ENCODE assay signal across 1 cellular context in genomic region chr9:91856419-91856818, GRCh38.
A peak's percentile ranks its signal among the peaks of the same experiment; 100 is the strongest.
TF ChIP-seq lines count a peak whose summit lies in the region.

No MANE protein-coding gene starts in this region.

TF ChIP-seq in K562, 482 proteins besides CTCF, POLR2A, EP300 and RAD21 (continued from another document and continues in another):
- TF ChIP-seq, protein P1, sequence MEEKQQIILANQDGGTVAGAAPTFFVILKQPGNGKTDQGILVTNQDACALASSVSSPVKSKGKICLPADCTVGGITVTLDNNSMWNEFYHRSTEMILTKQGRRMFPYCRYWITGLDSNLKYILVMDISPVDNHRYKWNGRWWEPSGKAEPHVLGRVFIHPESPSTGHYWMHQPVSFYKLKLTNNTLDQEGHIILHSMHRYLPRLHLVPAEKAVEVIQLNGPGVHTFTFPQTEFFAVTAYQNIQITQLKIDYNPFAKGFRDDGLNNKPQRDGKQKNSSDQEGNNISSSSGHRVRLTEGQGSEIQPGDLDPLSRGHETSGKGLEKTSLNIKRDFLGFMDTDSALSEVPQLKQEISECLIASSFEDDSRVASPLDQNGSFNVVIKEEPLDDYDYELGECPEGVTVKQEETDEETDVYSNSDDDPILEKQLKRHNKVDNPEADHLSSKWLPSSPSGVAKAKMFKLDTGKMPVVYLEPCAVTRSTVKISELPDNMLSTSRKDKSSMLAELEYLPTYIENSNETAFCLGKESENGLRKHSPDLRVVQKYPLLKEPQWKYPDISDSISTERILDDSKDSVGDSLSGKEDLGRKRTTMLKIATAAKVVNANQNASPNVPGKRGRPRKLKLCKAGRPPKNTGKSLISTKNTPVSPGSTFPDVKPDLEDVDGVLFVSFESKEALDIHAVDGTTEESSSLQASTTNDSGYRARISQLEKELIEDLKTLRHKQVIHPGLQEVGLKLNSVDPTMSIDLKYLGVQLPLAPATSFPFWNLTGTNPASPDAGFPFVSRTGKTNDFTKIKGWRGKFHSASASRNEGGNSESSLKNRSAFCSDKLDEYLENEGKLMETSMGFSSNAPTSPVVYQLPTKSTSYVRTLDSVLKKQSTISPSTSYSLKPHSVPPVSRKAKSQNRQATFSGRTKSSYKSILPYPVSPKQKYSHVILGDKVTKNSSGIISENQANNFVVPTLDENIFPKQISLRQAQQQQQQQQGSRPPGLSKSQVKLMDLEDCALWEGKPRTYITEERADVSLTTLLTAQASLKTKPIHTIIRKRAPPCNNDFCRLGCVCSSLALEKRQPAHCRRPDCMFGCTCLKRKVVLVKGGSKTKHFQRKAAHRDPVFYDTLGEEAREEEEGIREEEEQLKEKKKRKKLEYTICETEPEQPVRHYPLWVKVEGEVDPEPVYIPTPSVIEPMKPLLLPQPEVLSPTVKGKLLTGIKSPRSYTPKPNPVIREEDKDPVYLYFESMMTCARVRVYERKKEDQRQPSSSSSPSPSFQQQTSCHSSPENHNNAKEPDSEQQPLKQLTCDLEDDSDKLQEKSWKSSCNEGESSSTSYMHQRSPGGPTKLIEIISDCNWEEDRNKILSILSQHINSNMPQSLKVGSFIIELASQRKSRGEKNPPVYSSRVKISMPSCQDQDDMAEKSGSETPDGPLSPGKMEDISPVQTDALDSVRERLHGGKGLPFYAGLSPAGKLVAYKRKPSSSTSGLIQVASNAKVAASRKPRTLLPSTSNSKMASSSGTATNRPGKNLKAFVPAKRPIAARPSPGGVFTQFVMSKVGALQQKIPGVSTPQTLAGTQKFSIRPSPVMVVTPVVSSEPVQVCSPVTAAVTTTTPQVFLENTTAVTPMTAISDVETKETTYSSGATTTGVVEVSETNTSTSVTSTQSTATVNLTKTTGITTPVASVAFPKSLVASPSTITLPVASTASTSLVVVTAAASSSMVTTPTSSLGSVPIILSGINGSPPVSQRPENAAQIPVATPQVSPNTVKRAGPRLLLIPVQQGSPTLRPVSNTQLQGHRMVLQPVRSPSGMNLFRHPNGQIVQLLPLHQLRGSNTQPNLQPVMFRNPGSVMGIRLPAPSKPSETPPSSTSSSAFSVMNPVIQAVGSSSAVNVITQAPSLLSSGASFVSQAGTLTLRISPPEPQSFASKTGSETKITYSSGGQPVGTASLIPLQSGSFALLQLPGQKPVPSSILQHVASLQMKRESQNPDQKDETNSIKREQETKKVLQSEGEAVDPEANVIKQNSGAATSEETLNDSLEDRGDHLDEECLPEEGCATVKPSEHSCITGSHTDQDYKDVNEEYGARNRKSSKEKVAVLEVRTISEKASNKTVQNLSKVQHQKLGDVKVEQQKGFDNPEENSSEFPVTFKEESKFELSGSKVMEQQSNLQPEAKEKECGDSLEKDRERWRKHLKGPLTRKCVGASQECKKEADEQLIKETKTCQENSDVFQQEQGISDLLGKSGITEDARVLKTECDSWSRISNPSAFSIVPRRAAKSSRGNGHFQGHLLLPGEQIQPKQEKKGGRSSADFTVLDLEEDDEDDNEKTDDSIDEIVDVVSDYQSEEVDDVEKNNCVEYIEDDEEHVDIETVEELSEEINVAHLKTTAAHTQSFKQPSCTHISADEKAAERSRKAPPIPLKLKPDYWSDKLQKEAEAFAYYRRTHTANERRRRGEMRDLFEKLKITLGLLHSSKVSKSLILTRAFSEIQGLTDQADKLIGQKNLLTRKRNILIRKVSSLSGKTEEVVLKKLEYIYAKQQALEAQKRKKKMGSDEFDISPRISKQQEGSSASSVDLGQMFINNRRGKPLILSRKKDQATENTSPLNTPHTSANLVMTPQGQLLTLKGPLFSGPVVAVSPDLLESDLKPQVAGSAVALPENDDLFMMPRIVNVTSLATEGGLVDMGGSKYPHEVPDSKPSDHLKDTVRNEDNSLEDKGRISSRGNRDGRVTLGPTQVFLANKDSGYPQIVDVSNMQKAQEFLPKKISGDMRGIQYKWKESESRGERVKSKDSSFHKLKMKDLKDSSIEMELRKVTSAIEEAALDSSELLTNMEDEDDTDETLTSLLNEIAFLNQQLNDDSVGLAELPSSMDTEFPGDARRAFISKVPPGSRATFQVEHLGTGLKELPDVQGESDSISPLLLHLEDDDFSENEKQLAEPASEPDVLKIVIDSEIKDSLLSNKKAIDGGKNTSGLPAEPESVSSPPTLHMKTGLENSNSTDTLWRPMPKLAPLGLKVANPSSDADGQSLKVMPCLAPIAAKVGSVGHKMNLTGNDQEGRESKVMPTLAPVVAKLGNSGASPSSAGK (IDR thresholded peaks at IDR 0.05) = 0 out of 2 replicates have a peak, but pooled peaks have one; percentile 16
- TF ChIP-seq RAD51 (IDR thresholded peaks at IDR 0.05; ENCODE audit: borderline replicate concordance, low read depth) (peak; percentile 77; the same call in 1 of the 2 replicates), MTA3 (IDR thresholded peaks at IDR 0.05; ENCODE audit: borderline replicate concordance) (no peak), STAG1 (CRISPR knock-in tag; IDR thresholded peaks at IDR 0.05; ENCODE audit: borderline replicate concordance) (no peak), TFE3 (CRISPR knock-in tag; IDR thresholded peaks at IDR 0.05) (peak; percentile 80), NR2C1 (IDR thresholded peaks at IDR 0.05) (no peak), NR2C1 (tag; IDR thresholded peaks at IDR 0.05) (no peak), USF1 (CRISPR knock-in tag; IDR thresholded peaks at IDR 0.05) (peak; percentile 81), ARID3B (CRISPR knock-in tag; IDR thresholded peaks at IDR 0.05; ENCODE audit: borderline replicate concordance) (no peak), NBN (IDR thresholded peaks at IDR 0.05; ENCODE audit: low read depth) (no peak), YY1 (IDR thresholded peaks at IDR 0.05; ENCODE audit: borderline replicate concordance in 1 of 3, control insufficient read depth in 1 of 3, extremely low read depth in 1 of 3, insufficient read depth in 3 of 3, insufficient read length in 1 of 3, insufficient replicate concordance in 2 of 3, low read depth in 1 of 3, low read length in 2 of 3) (no peak), ZNF695 (CRISPR knock-in tag; IDR thresholded peaks at IDR 0.05) (no peak), HIVEP1 (CRISPR knock-in tag; IDR thresholded peaks at IDR 0.05) (no peak), FOSL1 (tag; conservative IDR thresholded peaks at IDR 0.05) (0 out of 2 replicates have a peak, but pooled peaks have one; percentile 27), SIN3A (IDR thresholded peaks at IDR 0.05; ENCODE audit: borderline replicate concordance in 2 of 2, control insufficient read depth in 1 of 2, low read depth in 2 of 2, low read length in 2 of 2) (no peak), ZNF347 (CRISPR knock-in tag; IDR thresholded peaks at IDR 0.05; ENCODE audit: low read depth) (no peak), FOXJ2 (tag; IDR thresholded peaks at IDR 0.05) (no peak), USF2 (CRISPR knock-in tag; IDR thresholded peaks at IDR 0.05) (peak; percentile 76), ZBTB43 (CRISPR knock-in tag; IDR thresholded peaks at IDR 0.05) (no peak), RBM17 (IDR thresholded peaks at IDR 0.05; ENCODE audit: borderline replicate concordance, low read depth, low read length) (no peak), SAP30 (IDR thresholded peaks at IDR 0.05; ENCODE audit: borderline replicate concordance, insufficient read depth, low read depth, low read length, poor library complexity, severe bottlenecking) (no peak), ARNT (IDR thresholded peaks at IDR 0.05) (no peak), RBM22 (IDR thresholded peaks at IDR 0.05; ENCODE audit: low read depth, low read length, poor library complexity, severe bottlenecking) (no peak), ZNF3 (CRISPR knock-in tag; IDR thresholded peaks at IDR 0.05) (no peak), AFF4 (CRISPR knock-in tag; IDR thresholded peaks at IDR 0.05) (no peak)
- TF ChIP-seq, protein P2, sequence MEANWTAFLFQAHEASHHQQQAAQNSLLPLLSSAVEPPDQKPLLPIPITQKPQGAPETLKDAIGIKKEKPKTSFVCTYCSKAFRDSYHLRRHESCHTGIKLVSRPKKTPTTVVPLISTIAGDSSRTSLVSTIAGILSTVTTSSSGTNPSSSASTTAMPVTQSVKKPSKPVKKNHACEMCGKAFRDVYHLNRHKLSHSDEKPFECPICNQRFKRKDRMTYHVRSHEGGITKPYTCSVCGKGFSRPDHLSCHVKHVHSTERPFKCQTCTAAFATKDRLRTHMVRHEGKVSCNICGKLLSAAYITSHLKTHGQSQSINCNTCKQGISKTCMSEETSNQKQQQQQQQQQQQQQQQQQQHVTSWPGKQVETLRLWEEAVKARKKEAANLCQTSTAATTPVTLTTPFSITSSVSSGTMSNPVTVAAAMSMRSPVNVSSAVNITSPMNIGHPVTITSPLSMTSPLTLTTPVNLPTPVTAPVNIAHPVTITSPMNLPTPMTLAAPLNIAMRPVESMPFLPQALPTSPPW (CRISPR knock-in tag; IDR thresholded peaks at IDR 0.05) = no peak
- TF ChIP-seq, protein P3, sequence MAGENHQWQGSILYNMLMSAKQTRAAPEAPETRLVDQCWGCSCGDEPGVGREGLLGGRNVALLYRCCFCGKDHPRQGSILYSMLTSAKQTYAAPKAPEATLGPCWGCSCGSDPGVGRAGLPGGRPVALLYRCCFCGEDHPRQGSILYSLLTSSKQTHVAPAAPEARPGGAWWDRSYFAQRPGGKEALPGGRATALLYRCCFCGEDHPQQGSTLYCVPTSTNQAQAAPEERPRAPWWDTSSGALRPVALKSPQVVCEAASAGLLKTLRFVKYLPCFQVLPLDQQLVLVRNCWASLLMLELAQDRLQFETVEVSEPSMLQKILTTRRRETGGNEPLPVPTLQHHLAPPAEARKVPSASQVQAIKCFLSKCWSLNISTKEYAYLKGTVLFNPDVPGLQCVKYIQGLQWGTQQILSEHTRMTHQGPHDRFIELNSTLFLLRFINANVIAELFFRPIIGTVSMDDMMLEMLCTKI (IDR thresholded peaks at IDR 0.05; ENCODE audit: partially characterized antibody) = no peak
